Comparison of ENCODE assay signal across 8 cellular contexts in genomic region chr12:52050116-52050770, GRCh38. TPM values are rescaled to one million over a fixed set of nuclear protein-coding genes. Genes with fewer than 3 reads are reported as not detected.
DNase-seq lines count a peak whose midpoint lies in the region; ATAC-seq and TF ChIP-seq lines count a peak whose summit lies in the region.

No MANE protein-coding gene starts in this region.

- ATAC-seq in Right ventricle myocardium inferior (no peak), HG02973 (IDR thresholded peaks at IDR 0.05; ENCODE audit: unreplicated experiment) (no peak), HG02852 (IDR thresholded peaks at IDR 0.05; ENCODE audit: unreplicated experiment) (no peak)

- peak; percentile 73 for DNase-seq in Right ventricle myocardium inferior (ENCODE audit: missing footprints)
- DNase-seq in cardiac septum (ENCODE audit: low spot score) = no peak
- DNase-seq in T follicular helper cell (ENCODE audit: low read depth) = peak; percentile 15
- peak; percentile 58 for DNase-seq in fibroblast of peridontal ligament (ENCODE audit: extremely low read depth)
- DNase-seq in osteocyte (ENCODE audit: extremely low spot score, unreplicated experiment) = no peak
- no peak for DNase-seq in HT-29 (ENCODE audit: low spot score)

- no peaks in the 10 kb centered on the region for H3K36me3 Mint-ChIP-seq in osteocyte (ENCODE audit: unreplicated experiment)

- H3K4me1 Mint-ChIP-seq in osteocyte (ENCODE audit: unreplicated experiment) = peaks cover 40% of the 10 kb centered on the region

- TF ChIP-seq CTCF in osteocyte (IDR thresholded peaks at IDR 0.05) = no peak

- intact Hi-C loops in Right ventricle myocardium inferior (cut with DNase I) (loop anchor here (2.0 kb wide), 1 partner anchor 13 kb away; no protein-coding TSS in a partner anchor), cardiac septum (cut with DNase I) (loop anchor here (2.0 kb wide), 1 partner anchor 13 kb away; no protein-coding TSS in a partner anchor)

- no peaks in the 10 kb centered on the region for H3K27me3 Mint-ChIP-seq in osteocyte (ENCODE audit: unreplicated experiment)

- H3K9me3 Mint-ChIP-seq in osteocyte (ENCODE audit: unreplicated experiment) = no peaks in the 10 kb centered on the region

- H3K27ac Mint-ChIP-seq in osteocyte (ENCODE audit: unreplicated experiment) = peak overlapping the region; percentile 74

- H3K4me3 Mint-ChIP-seq in osteocyte (ENCODE audit: unreplicated experiment) = peak overlapping the region; percentile 80

RNA-seq across cellular contexts. Expression of gene NR4A1, which starts 1.0 kb away (rescaled TPM):
- total RNA-seq in Right ventricle myocardium inferior = 40.6 TPM
- total RNA-seq in cardiac septum = 76.3 TPM
- total RNA-seq in osteocyte = 6.7 and 13.0 TPM in 2 replicates
- 49.6 and 61.2 TPM in 2 replicates for total RNA-seq in HT-29 (2014; rRNA removed; shearing (Covaris generic))

RNA-seq across cellular contexts. Expression of gene ATG101, which starts 19.5 kb away (rescaled TPM):
- 24.9 TPM for total RNA-seq in Right ventricle myocardium inferior
- 23.2 TPM for total RNA-seq in cardiac septum
- total RNA-seq in osteocyte = 41.7 and 46.1 TPM in 2 replicates
- total RNA-seq in HT-29 (2014; rRNA removed; shearing (Covaris generic)) = 105 and 114 TPM in 2 replicates

RNA-seq across cellular contexts. Expression of gene SMIM41, which starts 29.3 kb away (rescaled TPM):
- 0.16 TPM for total RNA-seq in Right ventricle myocardium inferior
- total RNA-seq in cardiac septum = not detected
- not detected in 2 replicates for total RNA-seq in osteocyte
- total RNA-seq in HT-29 (2014; rRNA removed; shearing (Covaris generic)) = not detected in 2 replicates

RNA-seq across cellular contexts. Expression of gene TAMALIN, which starts 43.5 kb away (rescaled TPM):
- 20.3 TPM for total RNA-seq in Right ventricle myocardium inferior
- total RNA-seq in cardiac septum = 27.5 TPM
- 22.5 and 25.5 TPM in 2 replicates for total RNA-seq in osteocyte
- 0.05 TPM in 1 of 2 replicates, not detected in the other for total RNA-seq in HT-29 (2014; rRNA removed; shearing (Covaris generic))

Comparison
In these comparisons a context has a peak if more than half of its experiments do, and no peak if none do; other contexts are left out.
1. DNase-seq: peak in Right ventricle myocardium inferior (single experiment), T follicular helper cell (single experiment) and fibroblast of peridontal ligament (single experiment); none in cardiac septum (single experiment), osteocyte (single experiment) and HT-29 (single experiment).